In the genomic region with DNA sequence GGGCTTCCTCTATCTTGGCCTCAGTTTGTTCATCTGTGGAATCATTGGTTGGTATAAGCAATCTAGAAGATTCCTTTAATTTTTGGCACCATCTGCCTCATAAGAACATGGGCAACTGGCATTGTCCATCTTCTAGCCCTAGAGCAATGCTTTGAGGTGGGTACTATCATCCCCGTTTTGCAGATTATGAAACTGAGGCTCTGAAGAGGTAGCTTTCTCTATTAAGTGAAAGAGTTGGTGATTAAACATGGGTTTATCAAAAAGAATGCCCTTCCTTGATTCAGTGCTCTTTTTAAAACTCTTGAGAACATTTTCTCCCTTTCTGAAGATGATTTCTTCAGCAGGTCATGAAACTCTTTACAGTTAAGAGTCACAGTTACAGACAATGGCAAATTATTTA, we compare ENCODE assay signal across 28 cellular contexts.
"Had no signal": no experiment of that assay in that cellular context is flagged by ENCODE, and none has a peak within 500 bp of the region (broad histone marks: within the 10 kb centered on the region; RNA-seq: fewer than 3 reads in every experiment).

No MANE protein-coding gene starts in this region.

- ATAC-seq: effector memory CD8-positive, alpha-beta T cell; esophagus mucosa; foreskin keratinocyte; gastrocnemius medialis; gastroesophageal sphincter; heart left ventricle; heart right ventricle had no signal

- FAIRE-seq: colon, endometrium, endothelial cell of umbilical vein, frontal cortex had no signal

- H3K4me1 ChIP-seq: colonic mucosa had no signal

- H3K36me3 ChIP-seq: colonic mucosa, gastrocnemius medialis had no signal

- H3K27me3 ChIP-seq: colonic mucosa, esophagus muscularis mucosa, esophagus squamous epithelium, gastrocnemius medialis, gastroesophageal sphincter, heart left ventricle, heart right ventricle had no signal

- H3K27ac ChIP-seq: colonic mucosa, coronary artery, dorsolateral prefrontal cortex, epithelial cell of prostate, esophagus muscularis mucosa, esophagus squamous epithelium, foreskin keratinocyte, gastrocnemius medialis, heart left ventricle, heart right ventricle had no signal

- H3K9me3 ChIP-seq: colonic mucosa, esophagus muscularis mucosa, esophagus squamous epithelium, gastrocnemius medialis, gastroesophageal sphincter, heart left ventricle, heart right ventricle had no signal

- H3K4me3 ChIP-seq: colonic mucosa, coronary artery, dorsolateral prefrontal cortex, esophagus muscularis mucosa, esophagus squamous epithelium, gastrocnemius medialis, gastroesophageal sphincter, heart left ventricle, heart right ventricle had no signal

- DNase-seq: colonic mucosa; cortex of kidney; dermis blood vessel endothelial cell; dorsolateral prefrontal cortex; effector CD4-positive, alpha-beta T cell; effector CD8-positive, alpha-beta T cell; effector memory CD4-positive, alpha-beta T cell; effector memory CD8-positive, alpha-beta T cell; endodermal cell; erythroblast; esophagus squamous epithelium; foreskin fibroblast; foreskin keratinocyte; foreskin melanocyte; gastrocnemius medialis; glutamatergic neuron; head of caudate nucleus; heart left ventricle; heart right ventricle had no signal
